In the genomic region with DNA sequence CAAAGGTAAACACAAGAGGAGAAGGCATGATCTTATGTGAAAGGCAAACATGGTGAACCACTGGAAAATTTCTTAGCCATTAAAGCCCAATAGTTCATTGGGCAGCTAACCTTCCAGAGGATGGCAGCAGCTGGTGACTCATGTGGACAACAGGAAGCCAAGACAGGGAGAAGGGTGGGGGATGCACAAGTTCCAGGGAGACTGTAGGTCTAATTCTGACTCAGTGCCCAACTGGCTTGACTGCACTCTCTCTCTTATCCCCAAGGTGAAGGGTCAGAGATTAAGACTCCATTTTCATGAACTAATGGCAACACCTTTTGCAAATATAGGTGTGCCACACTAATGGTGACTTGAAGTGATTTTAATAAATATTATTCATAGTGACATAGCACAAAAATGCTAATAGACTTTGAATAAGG, we compare ENCODE assay signal across 16 cellular contexts. TPM values are rescaled to one million over a fixed set of nuclear protein-coding genes. Genes with fewer than 3 reads are reported as not detected.
DNase-seq lines count a peak whose midpoint lies in the region; ATAC-seq and TF ChIP-seq lines count a peak whose summit lies in the region.
"Had no signal": no experiment of that assay in that cellular context is flagged by ENCODE, and none has a peak within 500 bp of the region (broad histone marks: within the 10 kb centered on the region; RNA-seq: fewer than 3 reads in every experiment).

No MANE protein-coding gene starts in this region.

- H4K20me1 ChIP-seq in mammary epithelial cell (ENCODE audit: insufficient read depth, low read length) (no peaks in the 10 kb centered on the region), Karpas-422 (ENCODE audit: insufficient read depth, low read depth, low read length) (no peaks in the 10 kb centered on the region)

- intact Hi-C loops in mammary epithelial cell (cut with micrococcal nuclease), result loop anchor here (1.0 to 10.0 kb wide), 3 partner anchors 56 to 510 kb away; no protein-coding TSS in a partner anchor

- no TSS peak for BruUV-seq in mammary epithelial cell (replicated peaks; lab: Mats Ljungman, UMichigan)

- H3K27ac ChIP-seq in mammary epithelial cell (ENCODE audit: insufficient read depth, low read depth, low read length), result peak overlapping the region; percentile 78
- no peak overlapping the region for H3K27ac ChIP-seq in Karpas-422 (ENCODE audit: low read length)
- H3K27ac ChIP-seq: thoracic aorta had no signal

- H3K9me3 ChIP-seq in mammary epithelial cell (replicated peaks; ENCODE audit: insufficient read depth, low read length) (no peaks in the 10 kb centered on the region), Karpas-422 (ENCODE audit: low read length) (no peaks in the 10 kb centered on the region)
- H3K9me3 ChIP-seq: BE2C, thoracic aorta had no signal

- peaks cover 49% of the 10 kb centered on the region for H3K4me1 ChIP-seq in mammary epithelial cell (ENCODE audit: insufficient read depth, low read length)
- no peaks in the 10 kb centered on the region for H3K4me1 ChIP-seq in Karpas-422 (ENCODE audit: low read length)

- in situ Hi-C loops in mammary epithelial cell (cut with MboI; ENCODE audit: low sequenced_read_pairs in 2 of 2), result no loop called here

- TF ChIP-seq CTCF in mammary epithelial cell (conservative IDR thresholded peaks at IDR 0.05 in 1 of 2, IDR thresholded peaks at IDR 0.05 in 1 of 2; ENCODE audit: extremely low read depth in 1 of 2, insufficient read depth in 1 of 2, low read depth in 1 of 2, low read length in 2 of 2), result no peak

- CTCF ChIA-PET in mammary epithelial cell (lab: Charles Lee; ENCODE audit: low non-redundant PET), result no interaction called here

- H2AFZ ChIP-seq in mammary epithelial cell (ENCODE audit: low read depth, low read length), result peak overlapping the region; percentile 37
- H2AFZ ChIP-seq in Karpas-422 (ENCODE audit: low read length), result no peak overlapping the region

- no peak for ATAC-seq in HG02981 (IDR thresholded peaks at IDR 0.05; ENCODE audit: unreplicated experiment)
- ATAC-seq: sciatic nerve had no signal

- H3K4me2 ChIP-seq in mammary epithelial cell (ENCODE audit: insufficient read depth, low read depth, low read length), result no peak overlapping the region
- H3K4me2 ChIP-seq in Karpas-422 (ENCODE audit: low read depth, low read length, poor library complexity, severe bottlenecking), result no peak overlapping the region

- H3K9me2 ChIP-seq in Karpas-422 (replicated peaks; ENCODE audit: insufficient read depth, low read length), result no peaks in the 10 kb centered on the region

- H3K36me3 ChIP-seq in mammary epithelial cell (ENCODE audit: insufficient read depth, low read length), result no peaks in the 10 kb centered on the region
- H3K36me3 ChIP-seq in Karpas-422 (ENCODE audit: insufficient read depth, low read length), result no peaks in the 10 kb centered on the region
- H3K36me3 ChIP-seq: BE2C, thoracic aorta had no signal

- H3K27me3 ChIP-seq in mammary epithelial cell (ENCODE audit: insufficient read depth, low read length) (no peaks in the 10 kb centered on the region), Karpas-422 (ENCODE audit: low read length) (no peaks in the 10 kb centered on the region)
- H3K27me3 ChIP-seq: BE2C had no signal

- dilution Hi-C loops in mammary epithelial cell (cut with HindIII; ENCODE audit: low sequenced_read_pairs), result no loop called here

- no peaks in the 10 kb centered on the region for H3K79me2 ChIP-seq in mammary epithelial cell (ENCODE audit: insufficient read depth, low read length)
- H3K79me2 ChIP-seq in Karpas-422 (ENCODE audit: low read length), result no peaks in the 10 kb centered on the region

- DNase-seq in AG08395 (ENCODE audit: low spot score) (peak; percentile 68), HT1080 (ENCODE audit: low read depth) (peak; percentile 87), mammary epithelial cell (peak; percentile 77), kidney tubule cell (ENCODE audit: low spot score) (peak; percentile 92), Karpas-422 (no peak), DMS153 (lab: John Stamatoyannopoulos, UW) (no peak)
- DNase-seq in activated CD4-positive, alpha-beta T cell treated with anti-CD3 and anti-CD28 coated beads, Interleukin-2, amount 50 U/mL, for 4 hours, result no peak
- DNase-seq: activated CD4-positive, alpha-beta T cell treated with anti-CD3 and anti-CD28 coated beads for 4 hours; activated effector memory CD4-positive, alpha-beta T cell treated with Interleukin-2 at 50 U/mL for 16 hours; BE2C; GDM1; NCI-H1092; NCI-H524 treated with DMSO at 0.1 percent for 48 hours had no signal

- H3K9ac ChIP-seq in mammary epithelial cell (ENCODE audit: insufficient read depth, low read length) (no peak overlapping the region), Karpas-422 (ENCODE audit: low read length) (no peak overlapping the region)

- H3K4me3 ChIP-seq in mammary epithelial cell (replicated peaks in 1 of 3; ENCODE audit: insufficient read depth in 1 of 3, low read depth in 2 of 3, low read length in 3 of 3) (no peak overlapping the region), Karpas-422 (ENCODE audit: low read length) (no peak overlapping the region)
- H3K4me3 ChIP-seq: thoracic aorta had no signal

RNA-seq across cellular contexts. Expression of a gene that starts 47.9 kb away (rescaled TPM):
- 28.3 and 44.3 TPM in 2 replicates for total RNA-seq in HT1080 (2014; rRNA removed; shearing (Covaris generic))
- 13.9 and 14.2 TPM in 2 replicates for polyA plus RNA-seq in HT1080 (2015; cell fraction: cytosol; rRNA removed)
- 26.4 and 27.6 TPM in 2 replicates for polyA plus RNA-seq in HT1080 (2015; cell fraction: nucleus; rRNA removed)
- total RNA-seq in mammary epithelial cell, result 10 to 100 TPM; 16.3 to 22.6 TPM
- polyA plus RNA-seq in mammary epithelial cell, result 16.3 TPM
- 84.0 TPM for polyA minus RNA-seq in mammary epithelial cell
- 10.5 and 15.7 TPM in 2 replicates for total RNA-seq in Karpas-422 (2014; rRNA removed; shearing (Covaris generic); ENCODE audit: low replicate concordance)

Comparison
In these comparisons a context has a peak if more than half of its experiments do, and no peak if none do; other contexts are left out.
1. DNase-seq: peak in AG08395 (single experiment), HT1080 (single experiment), mammary epithelial cell (single experiment) and kidney tubule cell (single experiment); none in Karpas-422 (single experiment), activated CD4-positive, alpha-beta T cell treated with anti-CD3 and anti-CD28 coated beads, Interleukin-2, amount 50 U/mL, for 4 hours (0 of 2) and DMS153 (single experiment).